Comparison of ENCODE assay signal across 11 cellular contexts in the genomic region with DNA sequence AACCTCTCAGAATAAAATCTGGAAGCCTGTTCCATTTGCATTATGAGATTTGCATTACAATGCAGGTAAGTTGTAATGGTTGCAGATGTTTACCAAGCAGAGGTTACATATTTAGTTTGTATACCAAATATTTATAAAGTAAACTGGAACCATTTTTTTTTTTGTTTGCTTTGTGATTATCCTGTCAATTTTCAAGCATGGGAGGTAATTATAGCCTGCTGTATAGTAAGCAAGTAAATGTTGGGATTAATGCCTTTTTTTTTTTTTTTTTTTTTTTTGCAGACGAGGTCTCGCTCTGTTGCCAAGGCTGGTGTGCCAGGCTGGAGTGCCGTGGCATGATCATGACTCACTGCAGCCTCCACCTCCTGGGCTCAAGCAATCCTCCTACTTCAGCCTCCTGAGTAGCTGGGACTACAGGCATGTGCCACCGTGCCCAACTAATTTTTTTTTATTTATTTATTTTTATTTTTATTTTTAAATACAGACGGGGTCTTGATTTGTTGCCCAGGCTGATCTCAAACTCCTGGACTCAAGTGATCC. TPM values are rescaled to one million over a fixed set of nuclear protein-coding genes. Genes with fewer than 3 reads are reported as not detected.
DNase-seq lines count a peak whose midpoint lies in the region; ATAC-seq and TF ChIP-seq lines count a peak whose summit lies in the region.
"Had no signal": no experiment of that assay in that cellular context is flagged by ENCODE, and none has a peak within 500 bp of the region (broad histone marks: within the 10 kb centered on the region; RNA-seq: fewer than 3 reads in every experiment).

No MANE protein-coding gene starts in this region.

- no peak for ATAC-seq in activated CD8-positive, alpha-beta T cell treated with anti-CD3 and anti-CD28 coated beads, Interleukin-2, amount 10 ng/mL, durations not matched to agents 7 days and 5 days
- ATAC-seq in activated CD8-positive, alpha-beta T cell treated with anti-CD3 and anti-CD28 coated beads for 36 hours = no peak
- no peak for ATAC-seq in T-cell (replicated peaks in 1 of 4)
- ATAC-seq: activated CD4-positive, CD25-positive, alpha-beta regulatory T cell treated with anti-CD3 and anti-CD28 coated beads, Interleukin-2, amount 50 U/mL, for 24 hours had no signal

- no peaks in the 10 kb centered on the region for H3K9me3 Mint-ChIP-seq in activated CD8-positive, alpha-beta T cell treated with anti-CD3 and anti-CD28 coated beads, Interleukin-2, amount 10 ng/mL, durations not matched to agents 7 days and 5 days (ENCODE audit: insufficient read depth)
- H3K9me3 Mint-ChIP-seq in activated CD8-positive, alpha-beta T cell treated with anti-CD3 and anti-CD28 coated beads for 36 hours = no peaks in the 10 kb centered on the region
- H3K9me3 Mint-ChIP-seq in T-cell = no peaks in the 10 kb centered on the region

- H3K27ac ChIP-seq in OCI-LY1 (ENCODE audit: low read depth, low read length, poor library complexity, severe bottlenecking) (peak overlapping the region; percentile 89), iPS-18a (ENCODE audit: low read length) (no peak overlapping the region), thyroid gland (peak overlapping the region; percentile 47 to 95 (median 87))

- no peak for DNase-seq in activated CD8-positive, alpha-beta T cell treated with anti-CD3 and anti-CD28 coated beads, Interleukin-2, amount 10 ng/mL, durations not matched to agents 7 days and 5 days
- DNase-seq in activated CD8-positive, alpha-beta T cell treated with anti-CD3 and anti-CD28 coated beads for 36 hours = no peak
- no peak for DNase-seq in thyroid gland
- DNase-seq in SHP77 treated with DMSO at 0.1 percent for 48 hours (lab: John Stamatoyannopoulos, UW) = no peak
- no peak for DNase-seq in COLO829 (ENCODE audit: low spot score)
- DNase-seq in T-cell = no peak
- DNase-seq: foreskin melanocyte, NCI-H526 treated with DMSO at 0.1 percent for 48 hours had no signal

- H4K20me1 ChIP-seq in OCI-LY1 (ENCODE audit: insufficient read depth, low read length) = no peaks in the 10 kb centered on the region

- no peaks in the 10 kb centered on the region for H3K27me3 Mint-ChIP-seq in activated CD8-positive, alpha-beta T cell treated with anti-CD3 and anti-CD28 coated beads, Interleukin-2, amount 10 ng/mL, durations not matched to agents 7 days and 5 days (ENCODE audit: low read depth)
- no peaks in the 10 kb centered on the region for H3K27me3 Mint-ChIP-seq in activated CD8-positive, alpha-beta T cell treated with anti-CD3 and anti-CD28 coated beads for 36 hours
- H3K27me3 Mint-ChIP-seq in T-cell = no peaks in the 10 kb centered on the region

- H3K4me3 Mint-ChIP-seq in activated CD8-positive, alpha-beta T cell treated with anti-CD3 and anti-CD28 coated beads, Interleukin-2, amount 10 ng/mL, durations not matched to agents 7 days and 5 days = peak overlapping the region; percentile 98
- H3K4me3 Mint-ChIP-seq in activated CD8-positive, alpha-beta T cell treated with anti-CD3 and anti-CD28 coated beads for 36 hours = no peak overlapping the region
- H3K4me3 Mint-ChIP-seq in T-cell = peak overlapping the region in 1 of 3 donors; percentile 50

- H3K9ac ChIP-seq in OCI-LY1 (ENCODE audit: low read length) = no peak overlapping the region; the same call in 1 of the 2 replicates
- H3K9ac ChIP-seq in iPS-18a (ENCODE audit: low read length) = no peak overlapping the region

- 73 to 80% methylated on average over 5 of the region's 5 CpGs for WGBS in thyroid gland, 2 donors

- H3K4me2 ChIP-seq in OCI-LY1 (ENCODE audit: low read length) = peak overlapping the region; percentile 91; the same call in 1 of the 2 replicates

- peaks cover 83% of the 10 kb centered on the region for H3K79me2 ChIP-seq in OCI-LY1 (ENCODE audit: insufficient read depth, low read length)

- no peak for TF ChIP-seq POLR2A in thyroid gland (IDR thresholded peaks at IDR 0.05)

- H3K4me1 Mint-ChIP-seq in activated CD8-positive, alpha-beta T cell treated with anti-CD3 and anti-CD28 coated beads, Interleukin-2, amount 10 ng/mL, durations not matched to agents 7 days and 5 days (ENCODE audit: low read depth) = peaks cover 74% of the 10 kb centered on the region
- peaks cover 65% of the 10 kb centered on the region for H3K4me1 Mint-ChIP-seq in activated CD8-positive, alpha-beta T cell treated with anti-CD3 and anti-CD28 coated beads for 36 hours (ENCODE audit: low read depth)
- peaks cover 77 to 79% (median 79%) of the 10 kb centered on the region in 3 donors for H3K4me1 Mint-ChIP-seq in T-cell

- H3K9me3 ChIP-seq in OCI-LY1 (ENCODE audit: low read length) = no peaks in the 10 kb centered on the region
- no peaks in the 10 kb centered on the region for H3K9me3 ChIP-seq in iPS-18a (ENCODE audit: control insufficient read depth, low read depth, low read length)
- H3K9me3 ChIP-seq in thyroid gland = no peaks in the 10 kb centered on the region

- H3K36me3 ChIP-seq in OCI-LY1 (ENCODE audit: insufficient read depth, low read length) (peaks cover 18% of the 10 kb centered on the region; the same call in 1 of the 2 replicates), iPS-18a (ENCODE audit: control insufficient read depth, low read depth, low read length) (peaks cover 13% of the 10 kb centered on the region), thyroid gland (no peaks in the 10 kb centered on the region)

- H3K9me2 ChIP-seq in OCI-LY1 (ENCODE audit: low read depth, low read length) = no peaks in the 10 kb centered on the region

- intact Hi-C loops in activated CD8-positive, alpha-beta T cell treated with anti-CD3 and anti-CD28 coated beads for 36 hours (cut with micrococcal nuclease) = no loop called here
- intact Hi-C loops in thyroid gland (cut with DNase I) = no loop called here

- H3F3A ChIP-seq in OCI-LY1 (ENCODE audit: insufficient read depth, low read length) = no peaks in the 10 kb centered on the region

- no peak overlapping the region for H2AFZ ChIP-seq in OCI-LY1 (ENCODE audit: low read length)

- POLR2A ChIA-PET in activated CD8-positive, alpha-beta T cell treated with anti-CD3 and anti-CD28 coated beads, Interleukin-2, amount 10 ng/mL, durations not matched to agents 7 days and 5 days (lab: Charles Lee) = interaction anchor here (5.2 kb wide), 1 partner anchor 21 kb away, joined by 66 read pairs; a partner anchor contains a TSS
- POLR2A ChIA-PET in activated CD8-positive, alpha-beta T cell treated with anti-CD3 and anti-CD28 coated beads for 36 hours (lab: Charles Lee) = interaction anchor here (6.5 kb wide), 1 partner anchor 20 kb away, joined by 60 read pairs; a partner anchor contains a TSS
- POLR2A ChIA-PET in T-cell (lab: Charles Lee) = no interaction called here

- CTCF ChIA-PET in activated CD8-positive, alpha-beta T cell treated with anti-CD3 and anti-CD28 coated beads, Interleukin-2, amount 10 ng/mL, durations not matched to agents 7 days and 5 days (lab: Charles Lee) = interaction anchor here (1.1 to 5.4 kb wide), 4 partner anchors 10 to 61 kb away, joined by 6 to 41 read pairs (median 14); a partner anchor contains a TSS
- CTCF ChIA-PET in activated CD8-positive, alpha-beta T cell treated with anti-CD3 and anti-CD28 coated beads for 36 hours (lab: Charles Lee) = interaction anchor here (1.2 to 3.4 kb wide), 2 partner anchors 11 to 19 kb away, joined by 9 to 13 read pairs; no protein-coding TSS in a partner anchor
- CTCF ChIA-PET in T-cell (lab: Charles Lee) = no interaction called here

- H3K4me1 ChIP-seq in OCI-LY1 (ENCODE audit: insufficient read depth, low read length, severe bottlenecking) (peaks cover 57% of the 10 kb centered on the region), iPS-18a (ENCODE audit: control insufficient read depth, low read depth, low read length) (peaks cover 16% of the 10 kb centered on the region), thyroid gland (peaks cover 50 to 60% of the 10 kb centered on the region in 2 donors)

- H3K4me3 ChIP-seq in OCI-LY1 (ENCODE audit: low read depth, low read length, poor library complexity, severe bottlenecking) = peak overlapping the region; percentile 82
- H3K4me3 ChIP-seq in iPS-18a (ENCODE audit: low read length) = peak overlapping the region; percentile 93
- no peak overlapping the region for H3K4me3 ChIP-seq in thyroid gland (replicated peaks in 1 of 3)

- no peaks in the 10 kb centered on the region for H3K27me3 ChIP-seq in OCI-LY1 (ENCODE audit: insufficient read depth, low read length)
- no peaks in the 10 kb centered on the region for H3K27me3 ChIP-seq in iPS-18a (ENCODE audit: control insufficient read depth, insufficient read depth, low read length)
- H3K27me3 ChIP-seq in thyroid gland = no peaks in the 10 kb centered on the region

- H3K36me3 Mint-ChIP-seq in activated CD8-positive, alpha-beta T cell treated with anti-CD3 and anti-CD28 coated beads, Interleukin-2, amount 10 ng/mL, durations not matched to agents 7 days and 5 days (ENCODE audit: low read depth) = peaks cover 52% of the 10 kb centered on the region
- H3K36me3 Mint-ChIP-seq in activated CD8-positive, alpha-beta T cell treated with anti-CD3 and anti-CD28 coated beads for 36 hours (ENCODE audit: low read depth) = peaks cover 21% of the 10 kb centered on the region
- peaks cover 9% of the 10 kb centered on the region for H3K36me3 Mint-ChIP-seq in T-cell

- TF ChIP-seq CTCF in activated CD8-positive, alpha-beta T cell treated with anti-CD3 and anti-CD28 coated beads for 36 hours (IDR thresholded peaks at IDR 0.05) = no peak
- TF ChIP-seq CTCF in OCI-LY1 (IDR thresholded peaks at IDR 0.05; ENCODE audit: low read length) = no peak
- no peak for TF ChIP-seq CTCF in thyroid gland (IDR thresholded peaks at IDR 0.05)

- H3K27ac Mint-ChIP-seq in activated CD8-positive, alpha-beta T cell treated with anti-CD3 and anti-CD28 coated beads, Interleukin-2, amount 10 ng/mL, durations not matched to agents 7 days and 5 days = peak overlapping the region; percentile 81
- H3K27ac Mint-ChIP-seq in activated CD8-positive, alpha-beta T cell treated with anti-CD3 and anti-CD28 coated beads for 36 hours = no peak overlapping the region
- H3K27ac Mint-ChIP-seq in T-cell = no peak overlapping the region

RNA-seq across cellular contexts. Expression of a gene that starts 21.0 kb away (rescaled TPM):
- total RNA-seq in activated CD8-positive, alpha-beta T cell treated with anti-CD3 and anti-CD28 coated beads, Interleukin-2, amount 10 ng/mL, durations not matched to agents 7 days and 5 days = 10 to 100 TPM; 71.5 to 74.4 TPM
- total RNA-seq in activated CD8-positive, alpha-beta T cell treated with anti-CD3 and anti-CD28 coated beads for 36 hours = 10 to 100 TPM; 45.6 to 53.8 TPM
- total RNA-seq in thyroid gland (100 to 1,000 TPM in 1 of 4 donors, 10 to 100 TPM in 3; 70.5 to 175 (median 96.7) TPM), T-cell (10 to 100 TPM; 50.1 to 60.4 (median 52.9) TPM)

RNA-seq across cellular contexts. Expression of a gene that starts 47.0 kb away (rescaled TPM):
- 1 to 10 TPM; 4.7 to 6.2 TPM for total RNA-seq in activated CD8-positive, alpha-beta T cell treated with anti-CD3 and anti-CD28 coated beads, Interleukin-2, amount 10 ng/mL, durations not matched to agents 7 days and 5 days
- total RNA-seq in activated CD8-positive, alpha-beta T cell treated with anti-CD3 and anti-CD28 coated beads for 36 hours = 1 to 10 TPM; 3.0 to 3.9 TPM
- total RNA-seq in thyroid gland (1 to 10 TPM; 2.1 to 4.4 (median 3.5) TPM), T-cell (1 to 10 TPM; 1.8 to 3.0 (median 2.3) TPM)

Comparison
In these comparisons a context has a peak if more than half of its experiments do, and no peak if none do; other contexts are left out.
1. H3K4me3 ChIP-seq: peak in OCI-LY1 (single experiment) and iPS-18a (single experiment); none in thyroid gland (0 of 3).
2. CTCF ChIA-PET loops: an anchor here in activated CD8-positive, alpha-beta T cell treated with anti-CD3 and anti-CD28 coated beads, Interleukin-2, amount 10 ng/mL, durations not matched to agents 7 days and 5 days (1.1 to 5.4 kb wide) and activated CD8-positive, alpha-beta T cell treated with anti-CD3 and anti-CD28 coated beads for 36 hours (1.2 to 3.4 kb wide); none called in T-cell.
3. POLR2A ChIA-PET loops: an anchor here in activated CD8-positive, alpha-beta T cell treated with anti-CD3 and anti-CD28 coated beads, Interleukin-2, amount 10 ng/mL, durations not matched to agents 7 days and 5 days (5.2 kb wide) and activated CD8-positive, alpha-beta T cell treated with anti-CD3 and anti-CD28 coated beads for 36 hours (6.5 kb wide); none called in T-cell.